ENCODE assay signal across 8 cellular contexts in the genomic region with DNA sequence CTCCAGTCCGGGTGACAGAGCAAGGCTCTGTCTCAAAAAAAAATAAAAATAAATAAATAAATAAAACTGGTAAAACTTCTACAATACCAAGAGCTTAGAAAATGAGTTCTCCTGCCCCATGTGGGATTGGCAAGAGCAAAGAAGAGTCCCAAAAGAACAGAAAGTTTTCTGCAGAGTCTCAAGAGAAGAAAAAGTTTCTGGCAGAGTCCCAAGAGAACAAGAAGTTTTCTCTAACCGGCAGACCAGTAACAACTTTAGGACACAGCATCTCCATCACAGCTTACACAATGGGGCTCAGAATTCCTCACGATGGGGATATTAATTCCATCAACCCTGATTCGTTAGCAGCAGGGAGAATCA. TPM values are rescaled to one million over a fixed set of nuclear protein-coding genes. Genes with fewer than 3 reads are reported as not detected.
DNase-seq lines count a peak whose midpoint lies in the region; ATAC-seq and TF ChIP-seq lines count a peak whose summit lies in the region.

No MANE protein-coding gene starts in this region.

- peaks cover 20% of the 10 kb centered on the region for H3K36me3 ChIP-seq in left ventricle myocardium inferior
- H3K36me3 ChIP-seq in mammary epithelial cell (ENCODE audit: insufficient read depth, low read length), result no peaks in the 10 kb centered on the region
- H3K36me3 ChIP-seq in mucosa of stomach (ENCODE audit: control insufficient read depth, insufficient read depth, low read length), result no peaks in the 10 kb centered on the region
- H3K36me3 ChIP-seq in vagina, result peaks cover 0 to 8% of the 10 kb centered on the region in 2 donors

- DNase-seq in left ventricle myocardium inferior (no peak), cardiac septum (ENCODE audit: low spot score) (no peak), mammary epithelial cell (no peak), vagina (ENCODE audit: extremely low spot score in 2 of 2) (no peak), ureter (ENCODE audit: low spot score) (no peak)

- ATAC-seq in HG02610 (IDR thresholded peaks at IDR 0.05; ENCODE audit: unreplicated experiment) (no peak), HG03280 (IDR thresholded peaks at IDR 0.05; ENCODE audit: unreplicated experiment) (no peak)

- dilution Hi-C loops in mammary epithelial cell (cut with HindIII; ENCODE audit: low sequenced_read_pairs), result no loop called here

- H3K27ac ChIP-seq in left ventricle myocardium inferior (replicated peaks), result peak overlapping the region; percentile 69
- no peak overlapping the region for H3K27ac ChIP-seq in mammary epithelial cell (ENCODE audit: insufficient read depth, low read depth, low read length)
- H3K27ac ChIP-seq in vagina, result no peak overlapping the region

- H3K9me3 ChIP-seq in left ventricle myocardium inferior (replicated peaks), result no peaks in the 10 kb centered on the region
- no peaks in the 10 kb centered on the region for H3K9me3 ChIP-seq in mammary epithelial cell (replicated peaks; ENCODE audit: insufficient read depth, low read length)
- H3K9me3 ChIP-seq in mucosa of stomach (ENCODE audit: control insufficient read depth, low read length), result no peaks in the 10 kb centered on the region
- no peaks in the 10 kb centered on the region for H3K9me3 ChIP-seq in vagina

- BruUV-seq in mammary epithelial cell (replicated peaks; lab: Mats Ljungman, UMichigan), result no TSS peak

- H2AFZ ChIP-seq in mammary epithelial cell (ENCODE audit: low read depth, low read length), result peak overlapping the region; percentile 98

- H3K4me1 ChIP-seq in left ventricle myocardium inferior (peaks cover 31% of the 10 kb centered on the region), mammary epithelial cell (ENCODE audit: insufficient read depth, low read length) (peaks cover 7% of the 10 kb centered on the region), mucosa of stomach (ENCODE audit: control insufficient read depth, insufficient read depth, low read length) (peaks cover 22% of the 10 kb centered on the region), vagina (peaks cover 28% of the 10 kb centered on the region)

- CTCF ChIA-PET in mammary epithelial cell (lab: Charles Lee; ENCODE audit: low non-redundant PET), result no interaction called here

- 0% methylated on average over 3 of the region's 4 CpGs for WGBS in mammary epithelial cell (ENCODE audit: low coverage, missing lambda C conversion rate)

- in situ Hi-C loops in mammary epithelial cell (cut with MboI; ENCODE audit: low sequenced_read_pairs in 2 of 2), result no loop called here

- H3K27me3 ChIP-seq in left ventricle myocardium inferior (ENCODE audit: low read depth) (no peaks in the 10 kb centered on the region), mammary epithelial cell (ENCODE audit: insufficient read depth, low read length) (no peaks in the 10 kb centered on the region), mucosa of stomach (ENCODE audit: control insufficient read depth, insufficient read depth, low read length) (no peaks in the 10 kb centered on the region), vagina (no peaks in the 10 kb centered on the region)

- peak overlapping the region; percentile 88 for H3K4me2 ChIP-seq in mammary epithelial cell (ENCODE audit: insufficient read depth, low read depth, low read length)

- H4K20me1 ChIP-seq in mammary epithelial cell (ENCODE audit: insufficient read depth, low read length), result no peaks in the 10 kb centered on the region

- H3K79me2 ChIP-seq in mammary epithelial cell (ENCODE audit: insufficient read depth, low read length), result no peaks in the 10 kb centered on the region

- no peak for TF ChIP-seq CTCF in left ventricle myocardium inferior (IDR thresholded peaks at IDR 0.05; ENCODE audit: borderline replicate concordance)
- no peak for TF ChIP-seq CTCF in mammary epithelial cell (conservative IDR thresholded peaks at IDR 0.05 in 1 of 2, IDR thresholded peaks at IDR 0.05 in 1 of 2; ENCODE audit: extremely low read depth in 1 of 2, insufficient read depth in 1 of 2, low read depth in 1 of 2, low read length in 2 of 2)
- no peak for TF ChIP-seq CTCF in vagina (IDR thresholded peaks at IDR 0.05)

- H3K9ac ChIP-seq in mammary epithelial cell (ENCODE audit: insufficient read depth, low read length), result no peak overlapping the region
- peak overlapping the region; percentile 46 for H3K9ac ChIP-seq in mucosa of stomach (ENCODE audit: low read length)

- TF ChIP-seq POLR2A in vagina (IDR thresholded peaks at IDR 0.05), result no peak

- H3K4me3 ChIP-seq in left ventricle myocardium inferior (peak overlapping the region; percentile 80), mammary epithelial cell (replicated peaks in 1 of 3; ENCODE audit: insufficient read depth in 1 of 3, low read depth in 2 of 3, low read length in 3 of 3) (peak overlapping the region; percentile 56 to 72 (median 66)), mucosa of stomach (ENCODE audit: low read length) (peak overlapping the region; percentile 45), vagina (peak overlapping the region; percentile 59 to 65)

- intact Hi-C loops in left ventricle myocardium inferior (cut with micrococcal nuclease), result no loop called here
- intact Hi-C loops in cardiac septum (cut with DNase I), result no loop called here
- intact Hi-C loops in mammary epithelial cell (cut with micrococcal nuclease), result loop anchor here (5.0 kb wide), 1 partner anchor 364 kb away; no protein-coding TSS in a partner anchor
- intact Hi-C loops in vagina (cut with DNase I), result no loop called here

RNA-seq across cellular contexts. Expression of a gene that starts 1.1 kb away (rescaled TPM):
- total RNA-seq in left ventricle myocardium inferior (6.4 TPM), cardiac septum (7.2 TPM), mammary epithelial cell (10 to 100 TPM; 20.0 to 24.8 TPM), vagina (22.6 TPM), ureter (60.3 TPM)
- 7.6 TPM for polyA plus RNA-seq in mammary epithelial cell
- polyA minus RNA-seq in mammary epithelial cell, result 45.6 TPM
